In genomic region chr19:48613852-48614435, GRCh38 we compare ENCODE assay signal across 10 cellular contexts. TPM values are rescaled to one million over a fixed set of nuclear protein-coding genes. Genes with fewer than 3 reads are reported as not detected.
A peak's percentile ranks its signal among the peaks of the same experiment; 100 is the strongest.
DNase-seq lines count a peak whose midpoint lies in the region; ATAC-seq, FAIRE-seq and TF ChIP-seq lines count a peak whose summit lies in the region.
"Had no signal": no experiment of that assay in that cellular context is flagged by ENCODE, and none has a peak within 500 bp of the region (broad histone marks: within the 10 kb centered on the region; RNA-seq: fewer than 3 reads in every experiment).

No MANE protein-coding gene starts in this region.

- peaks cover 0 to 2% (median 2%) of the 10 kb centered on the region in 3 donors for H3K27me3 Mint-ChIP-seq in CD14-positive monocyte (ENCODE audit: low read depth in 3 of 3)
- H3K27me3 Mint-ChIP-seq in naive thymus-derived CD4-positive, alpha-beta T cell = no peaks in the 10 kb centered on the region

- TF ChIP-seq CTCF in CD14-positive monocyte (IDR thresholded peaks at IDR 0.05) (no peak), K562 (IDR thresholded peaks at IDR 0.05 in 2 of 3, conservative IDR thresholded peaks at IDR 0.05 in 1 of 3; ENCODE audit: insufficient read depth in 2 of 3, low read depth in 1 of 3, low read length in 3 of 3) (no peak)

- peaks cover 11% of the 10 kb centered on the region for H3K9me1 ChIP-seq in K562 (ENCODE audit: control insufficient read depth, insufficient read depth, low read length)

- POLR2A ChIA-PET in K562 (lab: Yijun Ruan, JAX) = interaction anchor here (0.7 to 1.4 kb wide), 3 partner anchors 8 to 280 kb away, joined by 3 to 4 read pairs (median 4); no protein-coding TSS in a partner anchor
- POLR2A ChIA-PET in naive thymus-derived CD4-positive, alpha-beta T cell (lab: Charles Lee) = no interaction called here

- no TSS peak for BruUV-seq in K562 (replicated peaks; lab: Mats Ljungman, UMichigan)

- no peaks in the 10 kb centered on the region for H3K27me3 ChIP-seq in K562 (ENCODE audit: control insufficient read depth in 2 of 2, insufficient read depth in 2 of 2, low read length in 2 of 2)
- H3K27me3 ChIP-seq in naive thymus-derived CD4-positive, alpha-beta T cell (ENCODE audit: control insufficient read depth in 2 of 2, insufficient read depth in 2 of 2, low read length in 2 of 2) = no peaks in the 10 kb centered on the region

- no peak for FAIRE-seq in K562 (lab: Jason Lieb, UNC)

- peak overlapping the region; percentile 0; the same call in 2 of the 3 replicates for H3K27ac ChIP-seq in K562 (ENCODE audit: extremely low read depth, low read depth, low read length)
- no peak overlapping the region for H3K27ac ChIP-seq in naive thymus-derived CD4-positive, alpha-beta T cell (ENCODE audit: low read depth, low read length)

- H3K4me3 Mint-ChIP-seq in CD14-positive monocyte = no peak overlapping the region
- H3K4me3 Mint-ChIP-seq in naive thymus-derived CD4-positive, alpha-beta T cell = peak overlapping the region in 1 of 10 donors; percentile 49

- peaks cover 33% of the 10 kb centered on the region for H3K79me2 ChIP-seq in K562 (ENCODE audit: control insufficient read depth, insufficient read depth, low read length)

- CTCF ChIA-PET in K562 (lab: Yijun Ruan, JAX; ENCODE audit: low intra/inter-chr PET ratio) = no interaction called here
- CTCF ChIA-PET in naive thymus-derived CD4-positive, alpha-beta T cell (lab: Charles Lee) = interaction anchor here (0.6 kb wide), 1 partner anchor 32 kb away, joined by 3 read pairs; no protein-coding TSS in a partner anchor

- H3K27ac Mint-ChIP-seq in CD14-positive monocyte = peak overlapping the region in 6 of 7 donors; percentile 1 to 81 (median 42)
- H3K27ac Mint-ChIP-seq in naive thymus-derived CD4-positive, alpha-beta T cell = peak overlapping the region in 5 of 9 donors; percentile 17 to 78 (median 60)

- WGBS in K562 (ENCODE audit: insufficient coverage, low coverage, missing lambda C conversion rate) = 41% methylated on average over 13 of the region's 13 CpGs

- TF ChIP-seq POLR2A in K562 (conservative IDR thresholded peaks at IDR 0.05) = no peak; the same call in 1 of the 2 replicates

- H2AFZ ChIP-seq in K562 (ENCODE audit: low read depth, low read length) = no peak overlapping the region

- DNase-seq in CD14-positive monocyte (ENCODE audit: low spot score) = no peak
- peak; percentile 41 for DNase-seq in HT-29 (ENCODE audit: low spot score)
- no peak for DNase-seq in K562 (ENCODE audit: extremely low read depth in 1 of 4, low spot score in 3 of 4)
- no peak for DNase-seq in naive thymus-derived CD4-positive, alpha-beta T cell
- DNase-seq in SK-N-DZ (ENCODE audit: low spot score) = no peak
- DNase-seq: GF-D8 had no signal

- H3K36me3 Mint-ChIP-seq in CD14-positive monocyte = peaks cover 27 to 30% of the 10 kb centered on the region in 2 donors
- H3K36me3 Mint-ChIP-seq in naive thymus-derived CD4-positive, alpha-beta T cell = peaks cover 0 to 17% (median 9%) of the 10 kb centered on the region in 5 donors

- peaks cover 21 to 60% of the 10 kb centered on the region in 2 experiments; a peak in 4 of 5 replicates for H3K4me1 ChIP-seq in K562 (replicated peaks in 1 of 2; ENCODE audit: control insufficient read depth in 2 of 2, insufficient read depth in 2 of 2, low read length in 2 of 2)
- H3K4me1 ChIP-seq in naive thymus-derived CD4-positive, alpha-beta T cell (ENCODE audit: control insufficient read depth in 2 of 2, insufficient read depth in 2 of 2, low read length in 2 of 2) = peaks cover 13 to 28% of the 10 kb centered on the region in 2 donors

- H3K9me3 ChIP-seq in K562 (replicated peaks; ENCODE audit: control insufficient read depth, insufficient read depth, low read depth, low read length) = no peaks in the 10 kb centered on the region
- H3K9me3 ChIP-seq in naive thymus-derived CD4-positive, alpha-beta T cell (ENCODE audit: control insufficient read depth in 2 of 3, low read length in 3 of 3) = no peaks in the 10 kb centered on the region

- no peak overlapping the region for H3K4me2 ChIP-seq in K562 (ENCODE audit: insufficient read depth, low read length)

- H3K36me3 ChIP-seq in K562 (ENCODE audit: control insufficient read depth, insufficient read depth, low read length) = peaks cover 38% of the 10 kb centered on the region; the same call in 2 of the 3 replicates
- peaks cover 0 to 36% (median 16%) of the 10 kb centered on the region in 3 experiments for H3K36me3 ChIP-seq in naive thymus-derived CD4-positive, alpha-beta T cell (ENCODE audit: control insufficient read depth in 2 of 3, insufficient read depth in 3 of 3, low read length in 3 of 3)

- intact Hi-C loops in CD14-positive monocyte (cut with micrococcal nuclease) (no loop called here), K562 (cut with micrococcal nuclease) (no loop called here)
- intact Hi-C loops in naive thymus-derived CD4-positive, alpha-beta T cell (cut with micrococcal nuclease) = loop anchor here in 1 of 2 donors (10.0 kb wide), 1 partner anchor 1031 kb away; the partner anchor contains the start of genes RRAS and SCAF1

- peak overlapping the region in 1 of 2 experiments; percentile 59; a peak in 2 of 4 replicates for H3K9ac ChIP-seq in K562 (ENCODE audit: insufficient read depth in 1 of 2, low read depth in 2 of 2, low read length in 2 of 2)

- in situ Hi-C loops in K562 (cut with MboI) = no loop called here

- peaks cover 0 to 3% (median 0%) of the 10 kb centered on the region in 7 donors for H3K9me3 Mint-ChIP-seq in CD14-positive monocyte
- peaks cover 0 to 2% (median 0%) of the 10 kb centered on the region in 11 donors for H3K9me3 Mint-ChIP-seq in naive thymus-derived CD4-positive, alpha-beta T cell

- TF ChIP-seq RAD21 in K562 (CRISPR knock-in tag; conservative IDR thresholded peaks at IDR 0.05 in 1 of 2, IDR thresholded peaks at IDR 0.05 in 1 of 2) = no peak

- no peak overlapping the region for H3K4me3 ChIP-seq in K562
- H3K4me3 ChIP-seq in naive thymus-derived CD4-positive, alpha-beta T cell (ENCODE audit: low read length) = no peak overlapping the region

- TF ChIP-seq EP300 in K562 (IDR thresholded peaks at IDR 0.05; ENCODE audit: low read length) = no peak

- ATAC-seq in K562 = peak; percentile 9
- no peak for ATAC-seq in naive thymus-derived CD4-positive, alpha-beta T cell
- no peak for ATAC-seq in GM21526 (IDR thresholded peaks at IDR 0.05; ENCODE audit: low FRiP score, unreplicated experiment)
- ATAC-seq in GM18858 (IDR thresholded peaks at IDR 0.05; ENCODE audit: unreplicated experiment) = no peak
- ATAC-seq in GM19467 (IDR thresholded peaks at IDR 0.05; ENCODE audit: unreplicated experiment) = no peak

- H4K20me1 ChIP-seq in K562 (replicated peaks; ENCODE audit: control insufficient read depth, insufficient read depth, low read length) = peaks cover 37% of the 10 kb centered on the region

- H3K4me1 Mint-ChIP-seq in CD14-positive monocyte = peaks cover 22% of the 10 kb centered on the region
- H3K4me1 Mint-ChIP-seq in naive thymus-derived CD4-positive, alpha-beta T cell = peaks cover 20 to 29% (median 26%) of the 10 kb centered on the region in 7 donors

RNA-seq across cellular contexts. Expression of gene FAM83E, which starts 0.9 kb away (rescaled TPM):
- polyA plus RNA-seq in CD14-positive monocyte = not detected
- 15.9 and 18.5 TPM in 2 replicates for total RNA-seq in HT-29 (2014; rRNA removed; shearing (Covaris generic))
- total RNA-seq in K562 (2011; cell fraction: chromatin; rRNA removed; ENCODE audit: low replicate concordance) = 1.9 and 6.0 TPM in 2 replicates
- 3.4 and 7.2 TPM in 2 replicates for total RNA-seq in K562 (2011; cell fraction: nucleolus; rRNA removed)
- 6.5 and 9.6 TPM in 2 replicates for total RNA-seq in K562 (2011; cell fraction: nucleoplasm; rRNA removed)
- total RNA-seq in K562 (2014; rRNA removed) = 0.82 TPM in 1 of 2 replicates, not detected in the other
- 0.29 TPM in 1 of 2 replicates, not detected in the other for total RNA-seq in K562 (2014; rRNA removed; fragmentation: Illumina TruSeq; extraction: Trizol)
- total RNA-seq in K562 (2015; rRNA removed; fragmentation: Illumina TruSeq; extraction: Trizol) = 0.45 and 0.87 TPM in 2 replicates
- total RNA-seq in K562 (2021) = 0.71 and 1.3 TPM in 2 replicates
- 0.15 TPM in 2 replicates for polyA plus RNA-seq in K562 (2011; rRNA removed)
- 0.04 TPM in 1 of 2 replicates, not detected in the other for polyA plus RNA-seq in K562 (2011; cell fraction: cytosol; rRNA removed)
- polyA plus RNA-seq in K562 (2011; cell fraction: nucleus; rRNA removed) = 0.18 and 1.2 TPM in 2 replicates
- 0.13 and 0.14 TPM in 2 replicates for polyA plus RNA-seq in K562 (2012)
- polyA plus RNA-seq in K562 (2014; fragmentation: Illumina TruSeq; extraction: Trizol) = not detected in 2 replicates
- polyA plus RNA-seq in K562 (2014; fragmentation: Nextera tagmentation; extraction: Ambion mirVana) = not detected
- polyA plus RNA-seq in K562 (2014; rRNA removed) = 0.04 and 0.19 TPM in 2 replicates
- not detected in 2 replicates for polyA minus RNA-seq in K562 (2011; rRNA and poly(A)+ RNA removed)
- polyA minus RNA-seq in K562 (2011; cell fraction: cytosol; rRNA and poly(A)+ RNA removed) = not detected in 2 replicates
- polyA minus RNA-seq in K562 (2011; cell fraction: nucleus; rRNA and poly(A)+ RNA removed) = 2.4 and 4.2 TPM in 2 replicates
- total RNA-seq in naive thymus-derived CD4-positive, alpha-beta T cell = 1 to 10 TPM in 3 of 5 experiments, under 1 TPM in 1, not detected in 1; 0.80 to 3.7 (median 2.9) TPM
- polyA plus RNA-seq in naive thymus-derived CD4-positive, alpha-beta T cell = under 1 TPM in 1 of 2 donors, not detected in 1; 0.66 TPM
- 0.27 and 1.0 TPM in 2 replicates for polyA plus RNA-seq in SK-N-DZ (2014; cell fraction: cytosol; rRNA removed)
- polyA plus RNA-seq in SK-N-DZ (2014; cell fraction: nucleus; rRNA removed) = 2.0 and 2.1 TPM in 2 replicates

RNA-seq across cellular contexts. Expression of gene RPL18, which starts 5.0 kb away (rescaled TPM):
- polyA plus RNA-seq in CD14-positive monocyte (100 to 1,000 TPM; 803 to 892 TPM), K562 (2011; rRNA removed) (1,530 and 1,971 TPM in 2 replicates), K562 (2014; fragmentation: Illumina TruSeq; extraction: Trizol) (1,653 and 2,262 TPM in 2 replicates), K562 (2014; fragmentation: Nextera tagmentation; extraction: Ambion mirVana) (100 to 1,000 TPM; 312 to 402 TPM), K562 (2014; rRNA removed) (2,460 and 2,635 TPM in 2 replicates)
- total RNA-seq in HT-29 (2014; rRNA removed; shearing (Covaris generic)) = 6,271 and 6,382 TPM in 2 replicates
- 185 and 358 TPM in 2 replicates for total RNA-seq in K562 (2011; cell fraction: chromatin; rRNA removed; ENCODE audit: low replicate concordance)
- 779 and 884 TPM in 2 replicates for total RNA-seq in K562 (2011; cell fraction: nucleolus; rRNA removed)
- 712 and 996 TPM in 2 replicates for total RNA-seq in K562 (2011; cell fraction: nucleoplasm; rRNA removed)
- total RNA-seq in K562 (2014; rRNA removed) (2,565 and 3,619 TPM in 2 replicates), K562 (2014; rRNA removed; fragmentation: Illumina TruSeq; extraction: Trizol) (1,358 and 1,367 TPM in 2 replicates), K562 (2015; rRNA removed; fragmentation: Illumina TruSeq; extraction: Trizol) (2,022 and 2,084 TPM in 2 replicates), K562 (2021) (2,028 and 2,113 TPM in 2 replicates)
- polyA plus RNA-seq in K562 (2011; cell fraction: cytosol; rRNA removed) = 2,544 and 3,068 TPM in 2 replicates
- 847 and 901 TPM in 2 replicates for polyA plus RNA-seq in K562 (2011; cell fraction: nucleus; rRNA removed)
- polyA plus RNA-seq in K562 (2012) = 2,553 and 4,056 TPM in 2 replicates
- polyA minus RNA-seq in K562 (2011; rRNA and poly(A)+ RNA removed) = 413 and 534 TPM in 2 replicates
- polyA minus RNA-seq in K562 (2011; cell fraction: cytosol; rRNA and poly(A)+ RNA removed) = 805 and 1,017 TPM in 2 replicates
- polyA minus RNA-seq in K562 (2011; cell fraction: nucleus; rRNA and poly(A)+ RNA removed) = 167 and 323 TPM in 2 replicates
- total RNA-seq in naive thymus-derived CD4-positive, alpha-beta T cell = 1,000 to 10,000 TPM; 1,570 to 2,826 (median 2,745) TPM
- 1,000 to 10,000 TPM; 2,813 to 2,817 TPM for polyA plus RNA-seq in naive thymus-derived CD4-positive, alpha-beta T cell
- 2,124 and 2,804 TPM in 2 replicates for polyA plus RNA-seq in SK-N-DZ (2014; cell fraction: cytosol; rRNA removed)
- polyA plus RNA-seq in SK-N-DZ (2014; cell fraction: nucleus; rRNA removed) = 1,314 and 1,437 TPM in 2 replicates

RNA-seq across cellular contexts. Expression of gene SPHK2, which starts 5.4 kb away (rescaled TPM):
- polyA plus RNA-seq in CD14-positive monocyte (1 to 10 TPM; 8.5 to 9.1 TPM), K562 (2011; rRNA removed) (2.0 and 3.5 TPM in 2 replicates), K562 (2014; fragmentation: Illumina TruSeq; extraction: Trizol) (2.6 and 6.4 TPM in 2 replicates), K562 (2014; fragmentation: Nextera tagmentation; extraction: Ambion mirVana) (under 1 TPM; 0.10 to 0.17 TPM), K562 (2014; rRNA removed) (9.0 and 10.8 TPM in 2 replicates)
- total RNA-seq in HT-29 (2014; rRNA removed; shearing (Covaris generic)) = 114 and 115 TPM in 2 replicates
- 16.1 and 40.7 TPM in 2 replicates for total RNA-seq in K562 (2011; cell fraction: chromatin; rRNA removed; ENCODE audit: low replicate concordance)
- total RNA-seq in K562 (2011; cell fraction: nucleolus; rRNA removed) = 26.3 and 31.7 TPM in 2 replicates
- total RNA-seq in K562 (2011; cell fraction: nucleoplasm; rRNA removed) = 25.7 and 33.8 TPM in 2 replicates
- total RNA-seq in K562 (2014; rRNA removed) (4.0 and 8.2 TPM in 2 replicates), K562 (2014; rRNA removed; fragmentation: Illumina TruSeq; extraction: Trizol) (2.1 and 2.9 TPM in 2 replicates), K562 (2015; rRNA removed; fragmentation: Illumina TruSeq; extraction: Trizol) (5.4 and 5.5 TPM in 2 replicates), K562 (2021) (13.9 and 15.2 TPM in 2 replicates)
- polyA plus RNA-seq in K562 (2011; cell fraction: cytosol; rRNA removed) = 2.7 and 9.3 TPM in 2 replicates
- 11.1 and 18.6 TPM in 2 replicates for polyA plus RNA-seq in K562 (2011; cell fraction: nucleus; rRNA removed)
- polyA plus RNA-seq in K562 (2012) = 7.0 and 7.3 TPM in 2 replicates
- 2.8 and 3.5 TPM in 2 replicates for polyA minus RNA-seq in K562 (2011; rRNA and poly(A)+ RNA removed)
- polyA minus RNA-seq in K562 (2011; cell fraction: cytosol; rRNA and poly(A)+ RNA removed) = 5.3 and 7.7 TPM in 2 replicates
- polyA minus RNA-seq in K562 (2011; cell fraction: nucleus; rRNA and poly(A)+ RNA removed) = 8.6 and 9.6 TPM in 2 replicates
- total RNA-seq in naive thymus-derived CD4-positive, alpha-beta T cell = 10 to 100 TPM; 20.1 to 34.7 (median 30.5) TPM
- 10 to 100 TPM; 11.2 to 11.7 TPM for polyA plus RNA-seq in naive thymus-derived CD4-positive, alpha-beta T cell
- polyA plus RNA-seq in SK-N-DZ (2014; cell fraction: cytosol; rRNA removed) = 10.2 and 16.4 TPM in 2 replicates
- 15.7 and 17.2 TPM in 2 replicates for polyA plus RNA-seq in SK-N-DZ (2014; cell fraction: nucleus; rRNA removed)

RNA-seq across cellular contexts. Expression of gene SPACA4, which starts 7.4 kb away (rescaled TPM):
- polyA plus RNA-seq in CD14-positive monocyte (not detected), K562 (2011; rRNA removed) (not detected in 2 replicates), K562 (2014; fragmentation: Illumina TruSeq; extraction: Trizol) (not detected in 2 replicates), K562 (2014; fragmentation: Nextera tagmentation; extraction: Ambion mirVana) (not detected), K562 (2014; rRNA removed) (not detected in 2 replicates)
- 2.3 and 3.4 TPM in 2 replicates for total RNA-seq in HT-29 (2014; rRNA removed; shearing (Covaris generic))
- total RNA-seq in K562 (2011; cell fraction: chromatin; rRNA removed; ENCODE audit: low replicate concordance) = not detected in 2 replicates
- not detected in 2 replicates for total RNA-seq in K562 (2011; cell fraction: nucleolus; rRNA removed)
- not detected in 2 replicates for total RNA-seq in K562 (2011; cell fraction: nucleoplasm; rRNA removed)
- total RNA-seq in K562 (2014; rRNA removed) (not detected in 2 replicates), K562 (2014; rRNA removed; fragmentation: Illumina TruSeq; extraction: Trizol) (not detected in 2 replicates), K562 (2015; rRNA removed; fragmentation: Illumina TruSeq; extraction: Trizol) (not detected in 2 replicates), K562 (2021) (not detected in 2 replicates)
- 0.09 TPM in 1 of 2 replicates, not detected in the other for polyA plus RNA-seq in K562 (2011; cell fraction: cytosol; rRNA removed)
- polyA plus RNA-seq in K562 (2011; cell fraction: nucleus; rRNA removed) = not detected in 2 replicates
- polyA plus RNA-seq in K562 (2012) = not detected in 2 replicates
- polyA minus RNA-seq in K562 (2011; rRNA and poly(A)+ RNA removed) = not detected in 2 replicates
- polyA minus RNA-seq in K562 (2011; cell fraction: cytosol; rRNA and poly(A)+ RNA removed) = not detected in 2 replicates
- not detected in 2 replicates for polyA minus RNA-seq in K562 (2011; cell fraction: nucleus; rRNA and poly(A)+ RNA removed)
- total RNA-seq in naive thymus-derived CD4-positive, alpha-beta T cell = not detected
- not detected for polyA plus RNA-seq in naive thymus-derived CD4-positive, alpha-beta T cell
- polyA plus RNA-seq in SK-N-DZ (2014; cell fraction: cytosol; rRNA removed) = not detected in 2 replicates
- polyA plus RNA-seq in SK-N-DZ (2014; cell fraction: nucleus; rRNA removed) = not detected in 2 replicates
- total RNA-seq: mucosa of gallbladder had no signal

RNA-seq across cellular contexts. Expression of gene DBP, which starts 23.2 kb away (rescaled TPM):
- polyA plus RNA-seq in CD14-positive monocyte (10 to 100 TPM; 17.5 to 22.3 TPM), K562 (2011; rRNA removed) (0.45 and 1.1 TPM in 2 replicates), K562 (2014; fragmentation: Illumina TruSeq; extraction: Trizol) (1.8 and 2.1 TPM in 2 replicates), K562 (2014; fragmentation: Nextera tagmentation; extraction: Ambion mirVana) (under 1 TPM; 0.25 to 0.64 TPM), K562 (2014; rRNA removed) (1.6 and 3.8 TPM in 2 replicates)
- total RNA-seq in HT-29 (2014; rRNA removed; shearing (Covaris generic)) = 19.4 and 27.9 TPM in 2 replicates
- total RNA-seq in K562 (2011; cell fraction: chromatin; rRNA removed; ENCODE audit: low replicate concordance) = 1.9 and 3.2 TPM in 2 replicates
- 1.8 and 2.2 TPM in 2 replicates for total RNA-seq in K562 (2011; cell fraction: nucleolus; rRNA removed)
- 2.1 and 3.3 TPM in 2 replicates for total RNA-seq in K562 (2011; cell fraction: nucleoplasm; rRNA removed)
- total RNA-seq in K562 (2014; rRNA removed) (3.6 and 5.0 TPM in 2 replicates), K562 (2014; rRNA removed; fragmentation: Illumina TruSeq; extraction: Trizol) (0.96 and 1.1 TPM in 2 replicates), K562 (2015; rRNA removed; fragmentation: Illumina TruSeq; extraction: Trizol) (3.7 and 3.9 TPM in 2 replicates), K562 (2021) (2.6 and 5.5 TPM in 2 replicates)
- 1.0 and 1.3 TPM in 2 replicates for polyA plus RNA-seq in K562 (2011; cell fraction: cytosol; rRNA removed)
- 1.2 and 1.5 TPM in 2 replicates for polyA plus RNA-seq in K562 (2011; cell fraction: nucleus; rRNA removed)
- polyA plus RNA-seq in K562 (2012) = 4.6 and 5.2 TPM in 2 replicates
- 0.49 and 0.99 TPM in 2 replicates for polyA minus RNA-seq in K562 (2011; rRNA and poly(A)+ RNA removed)
- 0.38 and 1.8 TPM in 2 replicates for polyA minus RNA-seq in K562 (2011; cell fraction: cytosol; rRNA and poly(A)+ RNA removed)
- 0.67 and 2.7 TPM in 2 replicates for polyA minus RNA-seq in K562 (2011; cell fraction: nucleus; rRNA and poly(A)+ RNA removed)
- total RNA-seq in naive thymus-derived CD4-positive, alpha-beta T cell = 10 to 100 TPM; 11.9 to 79.9 (median 33.2) TPM
- 100 to 1,000 TPM in 1 of 2 donors, 10 to 100 TPM in 1; 61.7 to 130 TPM for polyA plus RNA-seq in naive thymus-derived CD4-positive, alpha-beta T cell
- 13.1 and 18.3 TPM in 2 replicates for polyA plus RNA-seq in SK-N-DZ (2014; cell fraction: cytosol; rRNA removed)
- 7.2 and 8.8 TPM in 2 replicates for polyA plus RNA-seq in SK-N-DZ (2014; cell fraction: nucleus; rRNA removed)
